In genomic region chr16:65226077-65226476, GRCh38 we compare ENCODE assay signal across 31 cellular contexts.
"Had no signal": no experiment of that assay in that cellular context is flagged by ENCODE, and none has a peak within 500 bp of the region (broad histone marks: within the 10 kb centered on the region; RNA-seq: fewer than 3 reads in every experiment).

No MANE protein-coding gene starts in this region.

- H3K4me1 ChIP-seq: parathyroid adenoma, psoas muscle, right lobe of liver, sigmoid colon, suprapubic skin, testis, tibial artery, transverse colon, upper lobe of right lung, uterus had no signal

- H3K36me3 ChIP-seq: ovary, right lobe of liver, sigmoid colon, suprapubic skin, tibial artery, transverse colon, upper lobe of right lung, uterus had no signal

- H3K9ac ChIP-seq: parathyroid adenoma had no signal

- ATAC-seq: naive thymus-derived CD8-positive, alpha-beta T cell; natural killer cell treated with Interleukin-12 subunit alpha and Interleukin-12 subunit beta and Interleukin-15 and Interleukin-18, amount 100 ng/mL, for 72 hours; psoas muscle; right cardiac atrium; right lobe of liver; stimulated activated effector memory CD8-positive, alpha-beta T cell treated with anti-CD3 and anti-CD28 coated beads, Interleukin-12 subunit alpha, Interleukin-12 subunit beta, amount 100 ng/mL, for 72 hours; stimulated activated naive CD8-positive, alpha-beta T cell treated with anti-CD3 and anti-CD28 coated beads, Interleukin-15, amount 100 ng/mL, for 72 hours; stimulated activated naive CD8-positive, alpha-beta T cell treated with anti-CD3 and anti-CD28 coated beads, Interleukin-15, Interleukin-2, amounts not matched to agents 100 U/mL and 50 U/mL, for 24 hours; upper lobe of right lung had no signal

- H3K36me3 Mint-ChIP-seq: naive B cell; naive thymus-derived CD8-positive, alpha-beta T cell; natural killer cell treated with Interleukin-12 subunit alpha and Interleukin-12 subunit beta and Interleukin-15 and Interleukin-18, amount 100 ng/mL, for 72 hours; stimulated activated effector memory CD8-positive, alpha-beta T cell treated with anti-CD3 and anti-CD28 coated beads, Interleukin-12 subunit alpha, Interleukin-12 subunit beta, amount 100 ng/mL, for 72 hours had no signal

- H3K9me3 Mint-ChIP-seq: nephron progenitor cell, neural crest cell, type B pancreatic cell had no signal

- H3K27ac Mint-ChIP-seq: naive B cell; naive thymus-derived CD8-positive, alpha-beta T cell; natural killer cell treated with Interleukin-12 subunit alpha and Interleukin-12 subunit beta and Interleukin-15 and Interleukin-18, amount 100 ng/mL, for 72 hours; nephron progenitor cell; progenitor cell of endocrine pancreas; stimulated activated effector memory CD8-positive, alpha-beta T cell treated with anti-CD3 and anti-CD28 coated beads, Interleukin-12 subunit alpha, Interleukin-12 subunit beta, amount 100 ng/mL, for 72 hours; stimulated activated naive CD8-positive, alpha-beta T cell treated with anti-CD3 and anti-CD28 coated beads, Interleukin-15, amount 100 ng/mL, for 72 hours; type B pancreatic cell had no signal

- H3K4me1 Mint-ChIP-seq: stimulated activated effector memory CD8-positive, alpha-beta T cell treated with anti-CD3 and anti-CD28 coated beads, Interleukin-12 subunit alpha, Interleukin-12 subunit beta, amount 100 ng/mL, for 72 hours; stimulated activated naive CD8-positive, alpha-beta T cell treated with anti-CD3 and anti-CD28 coated beads, Interleukin-15, amount 100 ng/mL, for 72 hours had no signal

- H2AFZ ChIP-seq: parathyroid adenoma had no signal

- H3K4me3 Mint-ChIP-seq: naive B cell; naive thymus-derived CD8-positive, alpha-beta T cell; natural killer cell treated with Interleukin-12 subunit alpha and Interleukin-12 subunit beta and Interleukin-15 and Interleukin-18, amount 100 ng/mL, for 72 hours; nephron progenitor cell; neural crest cell; stimulated activated effector memory CD8-positive, alpha-beta T cell treated with anti-CD3 and anti-CD28 coated beads, Interleukin-12 subunit alpha, Interleukin-12 subunit beta, amount 100 ng/mL, for 72 hours; stimulated activated naive CD8-positive, alpha-beta T cell treated with anti-CD3 and anti-CD28 coated beads, Interleukin-15, amount 100 ng/mL, for 72 hours; type B pancreatic cell had no signal

- H3K9me3 ChIP-seq: ovary, psoas muscle, right lobe of liver, sigmoid colon, suprapubic skin, testis, tibial artery, transverse colon, upper lobe of right lung, uterus had no signal

- H3K27me3 ChIP-seq: ovary, right lobe of liver, sigmoid colon, suprapubic skin, testis, tibial artery, transverse colon, upper lobe of right lung, uterus had no signal

- H3K27ac ChIP-seq: ovary, parathyroid adenoma, psoas muscle, right lobe of liver, sigmoid colon, suprapubic skin, testis, tibial artery, transverse colon, upper lobe of right lung, uterus had no signal

- DNase-seq: naive B cell; naive thymus-derived CD8-positive, alpha-beta T cell; nephron progenitor cell; occipital lobe; ovary; posterior cingulate gyrus; psoas muscle; right cardiac atrium; right lobe of liver; sigmoid colon; small intestine; stimulated activated CD4-positive, alpha-beta T cell treated with anti-CD3 and anti-CD28 coated beads, Interleukin-15, amount 100 ng/mL, for 24 hours; stimulated activated CD4-positive, alpha-beta T cell treated with anti-CD3 and anti-CD28 coated beads, Interleukin-2, amount 100 ng/mL, for 24 hours; stimulated activated CD4-positive, alpha-beta T cell treated with anti-CD3 and anti-CD28 coated beads, Interleukin-2, amount 100 ng/mL, for 48 hours; stimulated activated CD4-positive, alpha-beta T cell treated with anti-CD3 and anti-CD28 coated beads, Interleukin-4, amount 100 ng/mL, for 24 hours; stimulated activated naive CD4-positive, alpha-beta T cell; stimulated activated naive CD8-positive, alpha-beta T cell treated with anti-CD3 and anti-CD28 coated beads, Interleukin-15, amount 100 ng/mL, for 72 hours; stimulated activated naive CD8-positive, alpha-beta T cell treated with anti-CD3 and anti-CD28 coated beads, Interleukin-15, Interleukin-2, amounts not matched to agents 100 U/mL and 50 U/mL, for 24 hours; substantia nigra; testis; tibial artery; transverse colon; upper lobe of right lung; uterus had no signal

- H3K27me3 Mint-ChIP-seq: naive B cell; natural killer cell treated with Interleukin-12 subunit alpha and Interleukin-12 subunit beta and Interleukin-15 and Interleukin-18, amount 100 ng/mL, for 72 hours; stimulated activated naive CD8-positive, alpha-beta T cell treated with anti-CD3 and anti-CD28 coated beads, Interleukin-15, amount 100 ng/mL, for 72 hours had no signal

- H3K79me2 ChIP-seq: parathyroid adenoma had no signal

- H3K4me3 ChIP-seq: ovary, psoas muscle, right lobe of liver, sigmoid colon, suprapubic skin, testis, tibial artery, transverse colon, upper lobe of right lung, uterus had no signal
